ENCODE assay signal across 1 cellular context in the genomic region with DNA sequence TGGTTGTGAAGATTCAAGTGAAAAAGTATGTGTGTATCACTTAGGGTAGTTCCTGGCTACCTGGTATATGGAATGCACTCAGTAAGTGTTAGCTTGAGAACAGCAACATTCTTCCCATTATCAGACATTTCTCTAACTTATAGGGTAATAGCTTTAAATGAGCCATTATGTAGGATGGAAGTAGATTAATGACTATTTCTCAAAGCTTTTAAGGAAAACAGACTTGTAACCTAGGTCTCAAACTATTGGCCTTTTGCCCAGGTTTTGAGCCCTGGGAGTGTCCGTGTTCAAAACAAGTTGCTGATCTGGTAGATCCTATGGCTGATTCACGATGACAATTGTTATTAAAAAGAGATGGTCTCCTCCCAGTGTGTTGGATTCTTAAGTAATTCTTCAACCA.
A peak's percentile ranks its signal among the peaks of the same experiment; 100 is the strongest.
TF ChIP-seq lines count a peak whose summit lies in the region.

No MANE protein-coding gene starts in this region.

TF ChIP-seq in K562, 482 proteins besides CTCF, POLR2A, EP300 and RAD21:
- no peak for TF ChIP-seq ZNF253 (CRISPR knock-in tag; conservative IDR thresholded peaks at IDR 0.05)
- TF ChIP-seq, protein P1, sequence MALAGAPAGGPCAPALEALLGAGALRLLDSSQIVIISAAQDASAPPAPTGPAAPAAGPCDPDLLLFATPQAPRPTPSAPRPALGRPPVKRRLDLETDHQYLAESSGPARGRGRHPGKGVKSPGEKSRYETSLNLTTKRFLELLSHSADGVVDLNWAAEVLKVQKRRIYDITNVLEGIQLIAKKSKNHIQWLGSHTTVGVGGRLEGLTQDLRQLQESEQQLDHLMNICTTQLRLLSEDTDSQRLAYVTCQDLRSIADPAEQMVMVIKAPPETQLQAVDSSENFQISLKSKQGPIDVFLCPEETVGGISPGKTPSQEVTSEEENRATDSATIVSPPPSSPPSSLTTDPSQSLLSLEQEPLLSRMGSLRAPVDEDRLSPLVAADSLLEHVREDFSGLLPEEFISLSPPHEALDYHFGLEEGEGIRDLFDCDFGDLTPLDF (CRISPR knock-in tag; IDR thresholded peaks at IDR 0.05), result no peak
- no peak for TF ChIP-seq SAFB (IDR thresholded peaks at IDR 0.05; ENCODE audit: borderline replicate concordance, low read depth, low read length)
- TF ChIP-seq MAFG (tag; conservative IDR thresholded peaks at IDR 0.05), result 0 out of 2 replicates have a peak, but pooled peaks have one; percentile 30
- TF ChIP-seq, protein P2, sequence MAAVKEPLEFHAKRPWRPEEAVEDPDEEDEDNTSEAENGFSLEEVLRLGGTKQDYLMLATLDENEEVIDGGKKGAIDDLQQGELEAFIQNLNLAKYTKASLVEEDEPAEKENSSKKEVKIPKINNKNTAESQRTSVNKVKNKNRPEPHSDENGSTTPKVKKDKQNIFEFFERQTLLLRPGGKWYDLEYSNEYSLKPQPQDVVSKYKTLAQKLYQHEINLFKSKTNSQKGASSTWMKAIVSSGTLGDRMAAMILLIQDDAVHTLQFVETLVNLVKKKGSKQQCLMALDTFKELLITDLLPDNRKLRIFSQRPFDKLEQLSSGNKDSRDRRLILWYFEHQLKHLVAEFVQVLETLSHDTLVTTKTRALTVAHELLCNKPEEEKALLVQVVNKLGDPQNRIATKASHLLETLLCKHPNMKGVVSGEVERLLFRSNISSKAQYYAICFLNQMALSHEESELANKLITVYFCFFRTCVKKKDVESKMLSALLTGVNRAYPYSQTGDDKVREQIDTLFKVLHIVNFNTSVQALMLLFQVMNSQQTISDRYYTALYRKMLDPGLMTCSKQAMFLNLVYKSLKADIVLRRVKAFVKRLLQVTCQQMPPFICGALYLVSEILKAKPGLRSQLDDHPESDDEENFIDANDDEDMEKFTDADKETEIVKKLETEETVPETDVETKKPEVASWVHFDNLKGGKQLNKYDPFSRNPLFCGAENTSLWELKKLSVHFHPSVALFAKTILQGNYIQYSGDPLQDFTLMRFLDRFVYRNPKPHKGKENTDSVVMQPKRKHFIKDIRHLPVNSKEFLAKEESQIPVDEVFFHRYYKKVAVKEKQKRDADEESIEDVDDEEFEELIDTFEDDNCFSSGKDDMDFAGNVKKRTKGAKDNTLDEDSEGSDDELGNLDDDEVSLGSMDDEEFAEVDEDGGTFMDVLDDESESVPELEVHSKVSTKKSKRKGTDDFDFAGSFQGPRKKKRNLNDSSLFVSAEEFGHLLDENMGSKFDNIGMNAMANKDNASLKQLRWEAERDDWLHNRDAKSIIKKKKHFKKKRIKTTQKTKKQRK (IDR thresholded peaks at IDR 0.05; ENCODE audit: borderline replicate concordance, low read depth, low read length), result no peak
- TF ChIP-seq CHD4 (IDR thresholded peaks at IDR 0.05; ENCODE audit: insufficient read depth, insufficient replicate concordance, low read depth, low read length, poor library complexity, severe bottlenecking), result no peak
- TF ChIP-seq, protein P3, sequence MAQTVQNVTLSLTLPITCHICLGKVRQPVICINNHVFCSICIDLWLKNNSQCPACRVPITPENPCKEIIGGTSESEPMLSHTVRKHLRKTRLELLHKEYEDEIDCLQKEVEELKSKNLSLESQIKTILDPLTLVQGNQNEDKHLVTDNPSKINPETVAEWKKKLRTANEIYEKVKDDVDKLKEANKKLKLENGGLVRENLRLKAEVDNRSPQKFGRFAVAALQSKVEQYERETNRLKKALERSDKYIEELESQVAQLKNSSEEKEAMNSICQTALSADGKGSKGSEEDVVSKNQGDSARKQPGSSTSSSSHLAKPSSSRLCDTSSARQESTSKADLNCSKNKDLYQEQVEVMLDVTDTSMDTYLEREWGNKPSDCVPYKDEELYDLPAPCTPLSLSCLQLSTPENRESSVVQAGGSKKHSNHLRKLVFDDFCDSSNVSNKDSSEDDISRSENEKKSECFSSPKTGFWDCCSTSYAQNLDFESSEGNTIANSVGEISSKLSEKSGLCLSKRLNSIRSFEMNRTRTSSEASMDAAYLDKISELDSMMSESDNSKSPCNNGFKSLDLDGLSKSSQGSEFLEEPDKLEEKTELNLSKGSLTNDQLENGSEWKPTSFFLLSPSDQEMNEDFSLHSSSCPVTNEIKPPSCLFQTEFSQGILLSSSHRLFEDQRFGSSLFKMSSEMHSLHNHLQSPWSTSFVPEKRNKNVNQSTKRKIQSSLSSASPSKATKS (CRISPR knock-in tag; IDR thresholded peaks at IDR 0.05), result no peak
- TF ChIP-seq, protein P4, sequence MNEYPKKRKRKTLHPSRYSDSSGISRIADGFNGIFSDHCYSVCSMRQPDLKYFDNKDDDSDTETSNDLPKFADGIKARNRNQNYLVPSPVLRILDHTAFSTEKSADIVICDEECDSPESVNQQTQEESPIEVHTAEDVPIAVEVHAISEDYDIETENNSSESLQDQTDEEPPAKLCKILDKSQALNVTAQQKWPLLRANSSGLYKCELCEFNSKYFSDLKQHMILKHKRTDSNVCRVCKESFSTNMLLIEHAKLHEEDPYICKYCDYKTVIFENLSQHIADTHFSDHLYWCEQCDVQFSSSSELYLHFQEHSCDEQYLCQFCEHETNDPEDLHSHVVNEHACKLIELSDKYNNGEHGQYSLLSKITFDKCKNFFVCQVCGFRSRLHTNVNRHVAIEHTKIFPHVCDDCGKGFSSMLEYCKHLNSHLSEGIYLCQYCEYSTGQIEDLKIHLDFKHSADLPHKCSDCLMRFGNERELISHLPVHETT (CRISPR knock-in tag; conservative IDR thresholded peaks at IDR 0.05 in 1 of 2, IDR thresholded peaks at IDR 0.05 in 1 of 2), result no peak
- TF ChIP-seq NFIC (IDR thresholded peaks at IDR 0.05), result peak; percentile 65
- no peak for TF ChIP-seq GABPB1 (CRISPR knock-in tag; IDR thresholded peaks at IDR 0.05)
- no peak for TF ChIP-seq NBN (IDR thresholded peaks at IDR 0.05; ENCODE audit: low read depth)
- TF ChIP-seq, protein P5, sequence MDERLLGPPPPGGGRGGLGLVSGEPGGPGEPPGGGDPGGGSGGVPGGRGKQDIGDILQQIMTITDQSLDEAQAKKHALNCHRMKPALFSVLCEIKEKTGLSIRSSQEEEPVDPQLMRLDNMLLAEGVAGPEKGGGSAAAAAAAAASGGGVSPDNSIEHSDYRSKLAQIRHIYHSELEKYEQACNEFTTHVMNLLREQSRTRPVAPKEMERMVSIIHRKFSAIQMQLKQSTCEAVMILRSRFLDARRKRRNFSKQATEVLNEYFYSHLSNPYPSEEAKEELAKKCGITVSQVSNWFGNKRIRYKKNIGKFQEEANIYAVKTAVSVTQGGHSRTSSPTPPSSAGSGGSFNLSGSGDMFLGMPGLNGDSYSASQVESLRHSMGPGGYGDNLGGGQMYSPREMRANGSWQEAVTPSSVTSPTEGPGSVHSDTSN (CRISPR knock-in tag; IDR thresholded peaks at IDR 0.05; ENCODE audit: low read depth), result no peak
- TF ChIP-seq, protein P5 (tag; conservative IDR thresholded peaks at IDR 0.05; ENCODE audit: low read depth), result peak; percentile 72
- no peak for TF ChIP-seq SMAD3 (CRISPR knock-in tag; conservative IDR thresholded peaks at IDR 0.05)
- TF ChIP-seq BDP1 (IDR thresholded peaks at IDR 0.05; ENCODE audit: insufficient read depth, insufficient read length), result no peak
- TF ChIP-seq, protein P6, sequence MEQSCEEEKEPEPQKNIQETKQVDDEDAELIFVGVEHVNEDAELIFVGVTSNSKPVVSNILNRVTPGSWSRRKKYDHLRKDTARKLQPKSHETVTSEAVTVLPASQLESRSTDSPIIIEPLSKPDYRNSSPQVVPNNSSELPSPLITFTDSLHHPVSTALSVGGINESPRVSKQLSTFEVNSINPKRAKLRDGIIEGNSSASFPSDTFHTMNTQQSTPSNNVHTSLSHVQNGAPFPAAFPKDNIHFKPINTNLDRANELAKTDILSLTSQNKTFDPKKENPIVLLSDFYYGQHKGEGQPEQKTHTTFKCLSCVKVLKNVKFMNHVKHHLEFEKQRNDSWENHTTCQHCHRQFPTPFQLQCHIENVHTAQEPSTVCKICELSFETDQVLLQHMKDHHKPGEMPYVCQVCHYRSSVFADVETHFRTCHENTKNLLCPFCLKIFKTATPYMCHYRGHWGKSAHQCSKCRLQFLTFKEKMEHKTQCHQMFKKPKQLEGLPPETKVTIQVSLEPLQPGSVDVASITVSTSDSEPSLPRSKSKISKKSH (CRISPR knock-in tag; IDR thresholded peaks at IDR 0.05), result no peak
- TF ChIP-seq C11orf30 (IDR thresholded peaks at IDR 0.05; ENCODE audit: low read depth), result peak; percentile 29; the same call in 1 of the 2 replicates
- TF ChIP-seq, protein P7, sequence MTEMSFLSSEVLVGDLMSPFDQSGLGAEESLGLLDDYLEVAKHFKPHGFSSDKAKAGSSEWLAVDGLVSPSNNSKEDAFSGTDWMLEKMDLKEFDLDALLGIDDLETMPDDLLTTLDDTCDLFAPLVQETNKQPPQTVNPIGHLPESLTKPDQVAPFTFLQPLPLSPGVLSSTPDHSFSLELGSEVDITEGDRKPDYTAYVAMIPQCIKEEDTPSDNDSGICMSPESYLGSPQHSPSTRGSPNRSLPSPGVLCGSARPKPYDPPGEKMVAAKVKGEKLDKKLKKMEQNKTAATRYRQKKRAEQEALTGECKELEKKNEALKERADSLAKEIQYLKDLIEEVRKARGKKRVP (CRISPR knock-in tag; IDR thresholded peaks at IDR 0.05), result no peak
TF ChIP-seq in K562: peak in this region for 4.
